In the genomic region with DNA sequence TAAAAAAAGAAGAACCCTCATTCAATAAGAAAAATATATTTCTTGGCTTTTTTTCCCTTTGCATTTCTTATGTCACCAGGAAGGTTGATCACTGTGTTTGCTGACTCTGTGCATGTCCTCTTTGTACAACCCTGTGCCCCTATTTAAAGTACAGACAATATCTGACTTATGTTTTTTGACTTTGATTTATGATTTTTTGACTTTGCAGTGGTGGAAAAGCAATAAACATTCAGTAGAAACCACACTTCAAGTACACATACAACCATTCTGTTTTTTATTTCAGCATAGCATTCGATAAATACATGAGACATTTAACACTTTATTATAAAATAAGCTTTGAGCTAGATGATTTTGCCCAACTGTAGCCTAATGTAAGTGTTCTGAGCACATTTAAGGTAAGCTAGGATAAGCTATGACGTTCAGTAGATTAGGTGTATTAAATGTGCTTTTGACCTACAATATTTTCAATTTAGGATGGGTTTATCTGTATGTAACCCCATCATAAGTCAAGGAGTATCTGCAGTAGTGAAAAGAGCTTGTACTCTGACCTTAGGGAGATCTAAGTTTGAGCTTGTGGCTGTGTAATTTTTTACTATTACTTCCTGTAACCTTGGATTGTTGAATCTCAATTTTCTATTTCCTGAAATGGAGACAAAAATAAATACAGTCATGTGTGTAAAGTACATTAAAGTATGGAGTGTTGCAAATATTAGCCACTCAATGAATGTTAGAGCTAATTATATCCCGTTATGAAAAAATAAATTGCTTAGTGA, we compare ENCODE assay signal across 8 cellular contexts. TPM values are rescaled to one million over a fixed set of nuclear protein-coding genes. Genes with fewer than 3 reads are reported as not detected.
DNase-seq lines count a peak whose midpoint lies in the region; TF ChIP-seq lines count a peak whose summit lies in the region.

No MANE protein-coding gene starts in this region.

- H3K4me1 Mint-ChIP-seq in T-helper 1 cell treated with Interleukin-12 subunit alpha and Interleukin-12 subunit beta and Interleukin-4 antibody, amounts not matched to agents 30 μg/mL and 1 μg/mL, for 36 hours (ENCODE audit: low read depth) = peaks cover 24% of the 10 kb centered on the region
- peaks cover 58 to 67% of the 10 kb centered on the region in 2 donors for H3K4me1 Mint-ChIP-seq in immature natural killer cell

- no peaks in the 10 kb centered on the region for H3K27me3 ChIP-seq in stomach smooth muscle (ENCODE audit: control insufficient read depth in 1 of 2, insufficient read depth in 2 of 2, low read length in 2 of 2)

- peak overlapping the region; percentile 83 to 95 for H3K9ac ChIP-seq in stomach smooth muscle (ENCODE audit: low read length in 2 of 2)

- H3K4me1 ChIP-seq in stomach smooth muscle (ENCODE audit: control insufficient read depth, insufficient read depth, low read length) = peaks cover 25% of the 10 kb centered on the region

- in situ Hi-C loops in G401 (cut with HindIII; ENCODE audit: low sequenced_read_pairs) = no loop called here

- peaks cover 0 to 5% of the 10 kb centered on the region in 2 donors for H3K36me3 ChIP-seq in stomach smooth muscle (ENCODE audit: control insufficient read depth in 2 of 2, insufficient read depth in 2 of 2, low read length in 2 of 2)

- H3K4me3 ChIP-seq in stomach smooth muscle (ENCODE audit: low read length in 2 of 2) = peak overlapping the region; percentile 85 to 98

- H3K9me3 Mint-ChIP-seq in T-helper 1 cell treated with Interleukin-12 subunit alpha and Interleukin-12 subunit beta and Interleukin-4 antibody, amounts not matched to agents 30 μg/mL and 1 μg/mL, for 36 hours = no peaks in the 10 kb centered on the region
- no peaks in the 10 kb centered on the region for H3K9me3 Mint-ChIP-seq in immature natural killer cell

- H3K4me3 Mint-ChIP-seq in T-helper 1 cell treated with Interleukin-12 subunit alpha and Interleukin-12 subunit beta and Interleukin-4 antibody, amounts not matched to agents 30 μg/mL and 1 μg/mL, for 36 hours = peak overlapping the region; percentile 96
- peak overlapping the region; percentile 96 to 100 (median 98) for H3K4me3 Mint-ChIP-seq in immature natural killer cell

- DNase-seq in T-helper 1 cell = no peak
- no peak for DNase-seq in immature natural killer cell
- no peak for DNase-seq in G401 (ENCODE audit: low spot score)
- no peak for DNase-seq in HUDEP-2 (lab: John Stamatoyannopoulos, UW; ENCODE audit: unreplicated experiment in 76 of 76)
- DNase-seq in SIG-M5 (lab: John Stamatoyannopoulos, UW) = no peak

- peaks cover 16% of the 10 kb centered on the region for H3K36me3 Mint-ChIP-seq in T-helper 1 cell treated with Interleukin-12 subunit alpha and Interleukin-12 subunit beta and Interleukin-4 antibody, amounts not matched to agents 30 μg/mL and 1 μg/mL, for 36 hours (ENCODE audit: low read depth)
- peaks cover 29 to 36% (median 31%) of the 10 kb centered on the region in 3 donors for H3K36me3 Mint-ChIP-seq in immature natural killer cell

- H3K27ac ChIP-seq in VCaP (peak overlapping the region; percentile 87), stomach smooth muscle (ENCODE audit: low read length) (no peak overlapping the region)

- peak overlapping the region; percentile 99 for H3K27ac Mint-ChIP-seq in T-helper 1 cell treated with Interleukin-12 subunit alpha and Interleukin-12 subunit beta and Interleukin-4 antibody, amounts not matched to agents 30 μg/mL and 1 μg/mL, for 36 hours
- peak overlapping the region; percentile 98 to 100 (median 100) for H3K27ac Mint-ChIP-seq in immature natural killer cell

- no peak for TF ChIP-seq CTCF in VCaP (conservative IDR thresholded peaks at IDR 0.05)

- peaks cover 8% of the 10 kb centered on the region for H3K27me3 Mint-ChIP-seq in T-helper 1 cell treated with Interleukin-12 subunit alpha and Interleukin-12 subunit beta and Interleukin-4 antibody, amounts not matched to agents 30 μg/mL and 1 μg/mL, for 36 hours (ENCODE audit: low read depth)
- peaks cover 0 to 7% (median 2%) of the 10 kb centered on the region in 3 donors for H3K27me3 Mint-ChIP-seq in immature natural killer cell (ENCODE audit: low read depth in 3 of 3)

- no peaks in the 10 kb centered on the region for H3K9me3 ChIP-seq in stomach smooth muscle (ENCODE audit: control insufficient read depth in 2 of 2, low read length in 2 of 2)

RNA-seq across cellular contexts. Expression of a gene that starts 1.2 kb away (rescaled TPM):
- polyA plus RNA-seq in immature natural killer cell = 1 to 10 TPM; 2.0 to 5.7 (median 2.8) TPM
- total RNA-seq in G401 (2014; rRNA removed; shearing (Covaris generic)) = not detected in 2 replicates

RNA-seq across cellular contexts. Expression of a gene that starts 16.3 kb away (rescaled TPM):
- under 1 TPM; 0.21 to 0.50 (median 0.48) TPM for polyA plus RNA-seq in immature natural killer cell
- total RNA-seq in G401 (2014; rRNA removed; shearing (Covaris generic)) = not detected in 2 replicates
